In genomic region chr12:86671001-86671400, GRCh38 we compare ENCODE assay signal across 27 cellular contexts.
"Had no signal": no experiment of that assay in that cellular context is flagged by ENCODE, and none has a peak within 500 bp of the region (broad histone marks: within the 10 kb centered on the region; RNA-seq: fewer than 3 reads in every experiment).

No MANE protein-coding gene starts in this region.

- H3K27me3 ChIP-seq: left lung, right lobe of liver, stomach, tibial artery, upper lobe of right lung had no signal

- H3K79me2 ChIP-seq: parathyroid adenoma had no signal

- H2AFZ ChIP-seq: parathyroid adenoma had no signal

- ATAC-seq: left colon; left lung; lower lobe of right lung; naive thymus-derived CD8-positive, alpha-beta T cell; psoas muscle; right lobe of liver; stimulated activated naive B cell treated with anti-CD40 and anti-IgM and Interleukin-4, amounts not matched to agents 10 μg/mL and 1 μg/mL and 100 μg/mL, for 72 hours; stimulated activated naive CD8-positive, alpha-beta T cell treated with anti-CD3 and anti-CD28 coated beads, Interleukin-15, Interleukin-2, amounts not matched to agents 100 U/mL and 50 U/mL, for 24 hours; upper lobe of right lung had no signal

- H3K9ac ChIP-seq: parathyroid adenoma had no signal

- H3K27ac Mint-ChIP-seq: immature natural killer cell; naive thymus-derived CD8-positive, alpha-beta T cell; nephron; stimulated activated naive B cell treated with anti-CD40 and anti-IgM and Interleukin-4, amounts not matched to agents 10 μg/mL and 1 μg/mL and 100 μg/mL, for 72 hours had no signal

- H3K4me3 ChIP-seq: left lung, lower lobe of right lung, psoas muscle, right lobe of liver, smooth muscle cell, stomach, thoracic aorta, tibial artery, upper lobe of right lung had no signal

- H3K4me2 ChIP-seq: smooth muscle cell had no signal

- H3K36me3 ChIP-seq: left lung, lower lobe of right lung, right lobe of liver, stomach, thoracic aorta, tibial artery, upper lobe of right lung had no signal

- H3K27ac ChIP-seq: left lung, lower lobe of right lung, parathyroid adenoma, psoas muscle, right lobe of liver, stomach, thoracic aorta, tibial artery, upper lobe of right lung had no signal

- H3K9me3 ChIP-seq: lower lobe of right lung, psoas muscle, right lobe of liver, thoracic aorta, tibial artery, upper lobe of right lung had no signal

- H3K36me3 Mint-ChIP-seq: naive thymus-derived CD8-positive, alpha-beta T cell; stimulated activated naive B cell treated with anti-CD40 and anti-IgM and Interleukin-4, amounts not matched to agents 10 μg/mL and 1 μg/mL and 100 μg/mL, for 72 hours had no signal

- H3K9me3 Mint-ChIP-seq: nephron, neural crest cell had no signal

- DNase-seq: hypothalamus; immature natural killer cell; kidney; left colon; left lung; lower lobe of right lung; mammary epithelial cell; mesenchymal stem cell; naive thymus-derived CD8-positive, alpha-beta T cell; nucleus accumbens; psoas muscle; right lobe of liver; stimulated activated CD4-positive, alpha-beta T cell treated with anti-CD3 and anti-CD28 coated beads, Interleukin-1b, Interleukin-23, amount 100 ng/mL, for 48 hours; stimulated activated CD4-positive, alpha-beta T cell treated with anti-CD3 and anti-CD28 coated beads, Interleukin-2, amount 100 ng/mL, for 48 hours; stimulated activated CD4-positive, alpha-beta T cell treated with anti-CD3 and anti-CD28 coated beads, Interleukin-4, amount 100 ng/mL, for 4 hours; stimulated activated CD8-positive, alpha-beta memory T cell treated with anti-CD3 and anti-CD28 coated beads, Interleukin-4, amount 100 ng/mL, for 48 hours; stimulated activated naive B cell treated with anti-CD40 and anti-IgM and Interleukin-4, amounts not matched to agents 10 μg/mL and 1 μg/mL and 100 μg/mL, for 72 hours; stimulated activated naive CD8-positive, alpha-beta T cell treated with anti-CD3 and anti-CD28 coated beads, Interleukin-15, Interleukin-2, amounts not matched to agents 100 U/mL and 50 U/mL, for 24 hours; stomach; tibial artery; trophoblast cell; upper lobe of right lung had no signal

- H3K4me1 Mint-ChIP-seq: immature natural killer cell; naive thymus-derived CD8-positive, alpha-beta T cell; nephron; neural crest cell; stimulated activated naive B cell treated with anti-CD40 and anti-IgM and Interleukin-4, amounts not matched to agents 10 μg/mL and 1 μg/mL and 100 μg/mL, for 72 hours had no signal

- H3K4me3 Mint-ChIP-seq: immature natural killer cell; naive thymus-derived CD8-positive, alpha-beta T cell; nephron; neural crest cell; stimulated activated naive B cell treated with anti-CD40 and anti-IgM and Interleukin-4, amounts not matched to agents 10 μg/mL and 1 μg/mL and 100 μg/mL, for 72 hours had no signal

- H3K27me3 Mint-ChIP-seq: naive thymus-derived CD8-positive, alpha-beta T cell; stimulated activated naive B cell treated with anti-CD40 and anti-IgM and Interleukin-4, amounts not matched to agents 10 μg/mL and 1 μg/mL and 100 μg/mL, for 72 hours had no signal

- H3K4me1 ChIP-seq: left lung, lower lobe of right lung, parathyroid adenoma, psoas muscle, right lobe of liver, stomach, tibial artery, upper lobe of right lung had no signal
